Comparison of ENCODE assay signal across 1 cellular context in the genomic region with DNA sequence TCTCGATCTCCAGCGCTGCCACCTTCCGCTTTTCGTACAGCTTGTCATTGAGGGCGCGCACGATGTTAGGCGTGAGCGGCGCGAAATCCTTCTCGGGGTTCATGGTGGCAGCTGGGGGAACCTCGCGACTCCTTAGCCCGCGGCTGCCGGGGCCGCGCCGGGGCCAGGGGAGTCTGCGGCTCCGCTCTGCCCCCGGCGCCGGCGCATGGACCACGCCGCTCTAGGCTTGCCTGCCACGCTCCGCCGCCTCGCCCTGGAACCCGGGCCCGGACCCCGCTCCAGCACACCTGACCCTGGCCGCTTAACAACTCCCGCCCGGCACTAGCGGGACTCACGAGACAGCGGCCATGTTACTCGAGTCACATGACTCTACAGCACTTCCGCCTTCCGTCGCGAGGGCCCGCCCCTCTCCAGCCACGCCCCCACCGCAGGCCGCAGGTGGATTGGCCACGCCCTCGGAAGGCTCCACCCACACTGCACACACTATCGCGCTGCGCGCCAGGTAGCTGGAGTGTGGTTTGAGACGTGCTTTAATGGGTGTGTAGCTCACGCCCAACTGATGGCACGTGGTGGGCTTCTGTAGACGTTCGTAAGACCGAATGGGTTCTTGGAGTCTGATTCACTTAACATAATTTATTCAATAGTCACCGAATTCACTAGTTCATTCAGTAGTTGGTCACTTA.
TF ChIP-seq lines count a peak whose summit lies in the region.

A gene (minus strand): TSS at position 361 of the 683 bp plus-strand sequence. CDS start 258 bp downstream, at position 103.

TF ChIP-seq in HEK293, 187 proteins besides CTCF, POLR2A, EP300 and RAD21 (continued from another document):
- TF ChIP-seq, protein P1, sequence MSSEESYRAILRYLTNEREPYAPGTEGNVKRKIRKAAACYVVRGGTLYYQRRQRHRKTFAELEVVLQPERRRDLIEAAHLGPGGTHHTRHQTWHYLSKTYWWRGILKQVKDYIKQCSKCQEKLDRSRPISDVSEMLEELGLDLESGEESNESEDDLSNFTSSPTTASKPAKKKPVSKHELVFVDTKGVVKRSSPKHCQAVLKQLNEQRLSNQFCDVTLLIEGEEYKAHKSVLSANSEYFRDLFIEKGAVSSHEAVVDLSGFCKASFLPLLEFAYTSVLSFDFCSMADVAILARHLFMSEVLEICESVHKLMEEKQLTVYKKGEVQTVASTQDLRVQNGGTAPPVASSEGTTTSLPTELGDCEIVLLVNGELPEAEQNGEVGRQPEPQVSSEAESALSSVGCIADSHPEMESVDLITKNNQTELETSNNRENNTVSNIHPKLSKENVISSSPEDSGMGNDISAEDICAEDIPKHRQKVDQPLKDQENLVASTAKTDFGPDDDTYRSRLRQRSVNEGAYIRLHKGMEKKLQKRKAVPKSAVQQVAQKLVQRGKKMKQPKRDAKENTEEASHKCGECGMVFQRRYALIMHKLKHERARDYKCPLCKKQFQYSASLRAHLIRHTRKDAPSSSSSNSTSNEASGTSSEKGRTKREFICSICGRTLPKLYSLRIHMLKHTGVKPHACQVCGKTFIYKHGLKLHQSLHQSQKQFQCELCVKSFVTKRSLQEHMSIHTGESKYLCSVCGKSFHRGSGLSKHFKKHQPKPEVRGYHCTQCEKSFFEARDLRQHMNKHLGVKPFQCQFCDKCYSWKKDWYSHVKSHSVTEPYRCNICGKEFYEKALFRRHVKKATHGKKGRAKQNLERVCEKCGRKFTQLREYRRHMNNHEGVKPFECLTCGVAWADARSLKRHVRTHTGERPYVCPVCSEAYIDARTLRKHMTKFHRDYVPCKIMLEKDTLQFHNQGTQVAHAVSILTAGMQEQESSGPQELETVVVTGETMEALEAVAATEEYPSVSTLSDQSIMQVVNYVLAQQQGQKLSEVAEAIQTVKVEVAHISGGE (tag by site-specific recombination; conservative IDR thresholded peaks at IDR 0.05; ENCODE audit: low read depth), result 0 out of 2 replicates have a peak, but pooled peaks have one; percentile 20
- TF ChIP-seq SCRT2 (tag by site-specific recombination; IDR thresholded peaks at IDR 0.05) (peak; percentile 97), ZNF558 (tag by site-specific recombination; IDR thresholded peaks at IDR 0.05) (no peak), TRIM28 (IDR thresholded peaks at IDR 0.05; ENCODE audit: borderline replicate concordance, low read length) (no peak), ZNF114 (tag by site-specific recombination; IDR thresholded peaks at IDR 0.05) (no peak)
- TF ChIP-seq, protein P2, sequence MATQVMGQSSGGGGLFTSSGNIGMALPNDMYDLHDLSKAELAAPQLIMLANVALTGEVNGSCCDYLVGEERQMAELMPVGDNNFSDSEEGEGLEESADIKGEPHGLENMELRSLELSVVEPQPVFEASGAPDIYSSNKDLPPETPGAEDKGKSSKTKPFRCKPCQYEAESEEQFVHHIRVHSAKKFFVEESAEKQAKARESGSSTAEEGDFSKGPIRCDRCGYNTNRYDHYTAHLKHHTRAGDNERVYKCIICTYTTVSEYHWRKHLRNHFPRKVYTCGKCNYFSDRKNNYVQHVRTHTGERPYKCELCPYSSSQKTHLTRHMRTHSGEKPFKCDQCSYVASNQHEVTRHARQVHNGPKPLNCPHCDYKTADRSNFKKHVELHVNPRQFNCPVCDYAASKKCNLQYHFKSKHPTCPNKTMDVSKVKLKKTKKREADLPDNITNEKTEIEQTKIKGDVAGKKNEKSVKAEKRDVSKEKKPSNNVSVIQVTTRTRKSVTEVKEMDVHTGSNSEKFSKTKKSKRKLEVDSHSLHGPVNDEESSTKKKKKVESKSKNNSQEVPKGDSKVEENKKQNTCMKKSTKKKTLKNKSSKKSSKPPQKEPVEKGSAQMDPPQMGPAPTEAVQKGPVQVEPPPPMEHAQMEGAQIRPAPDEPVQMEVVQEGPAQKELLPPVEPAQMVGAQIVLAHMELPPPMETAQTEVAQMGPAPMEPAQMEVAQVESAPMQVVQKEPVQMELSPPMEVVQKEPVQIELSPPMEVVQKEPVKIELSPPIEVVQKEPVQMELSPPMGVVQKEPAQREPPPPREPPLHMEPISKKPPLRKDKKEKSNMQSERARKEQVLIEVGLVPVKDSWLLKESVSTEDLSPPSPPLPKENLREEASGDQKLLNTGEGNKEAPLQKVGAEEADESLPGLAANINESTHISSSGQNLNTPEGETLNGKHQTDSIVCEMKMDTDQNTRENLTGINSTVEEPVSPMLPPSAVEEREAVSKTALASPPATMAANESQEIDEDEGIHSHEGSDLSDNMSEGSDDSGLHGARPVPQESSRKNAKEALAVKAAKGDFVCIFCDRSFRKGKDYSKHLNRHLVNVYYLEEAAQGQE (tag by site-specific recombination; IDR thresholded peaks at IDR 0.05), result no peak
TF ChIP-seq in HEK293: peak in this region for 34.
